ENCODE assay signal across 9 cellular contexts in genomic region chr11:17831228-17831627, GRCh38.
"Had no signal": no experiment of that assay in that cellular context is flagged by ENCODE, and none has a peak within 500 bp of the region (broad histone marks: within the 10 kb centered on the region; RNA-seq: fewer than 3 reads in every experiment).

No MANE protein-coding gene starts in this region.

- H3K27ac ChIP-seq: GM23248 had no signal

- H3K4me3 ChIP-seq: GM23248, GM23338, HAP-1 had no signal

- DNase-seq: GM23248, GOT3, H7, H9, HCEC 1CT, HFFc6 had no signal

- H3K9ac ChIP-seq: GM23248 had no signal

- ATAC-seq: GM23338, HCT116 had no signal

- H3K9me3 ChIP-seq: HAP-1 had no signal
